In genomic region chr2:144460981-144461766, GRCh38 we compare ENCODE assay signal across 13 cellular contexts. TPM values are rescaled to one million over a fixed set of nuclear protein-coding genes. Genes with fewer than 3 reads are reported as not detected.
DNase-seq lines count a peak whose midpoint lies in the region; ATAC-seq and TF ChIP-seq lines count a peak whose summit lies in the region.
"Had no signal": no experiment of that assay in that cellular context is flagged by ENCODE, and none has a peak within 500 bp of the region (broad histone marks: within the 10 kb centered on the region; RNA-seq: fewer than 3 reads in every experiment).

No MANE protein-coding gene starts in this region.

- no peaks in the 10 kb centered on the region for H3K9me3 Mint-ChIP-seq in activated T-cell treated with anti-CD3 and anti-CD28 coated beads, Interleukin-2, amount 50 U/mL, for 24 hours
- no peaks in the 10 kb centered on the region for H3K9me3 Mint-ChIP-seq in activated T-cell treated with anti-CD3 and anti-CD28 coated beads, Interleukin-2, amount 50 U/mL, for 4 hours
- H3K9me3 Mint-ChIP-seq in endodermal cell (no peaks in the 10 kb centered on the region), mesothelial cell of epicardium (no peaks in the 10 kb centered on the region)
- no peaks in the 10 kb centered on the region for H3K9me3 Mint-ChIP-seq in stimulated activated naive B cell treated with anti-CD40 and anti-IgM and Interleukin-4, amounts not matched to agents 10 μg/mL and 1 μg/mL and 100 μg/mL, for 72 hours

- H3K9ac ChIP-seq in endodermal cell (ENCODE audit: extremely low read depth, low read length, poor library complexity, severe bottlenecking): no peak overlapping the region

- H3K27ac Mint-ChIP-seq in activated T-cell treated with anti-CD3 and anti-CD28 coated beads, Interleukin-2, amount 50 U/mL, for 24 hours: peak overlapping the region; percentile 46
- H3K27ac Mint-ChIP-seq in endodermal cell (no peak overlapping the region), mesothelial cell of epicardium (peak overlapping the region; percentile 52)
- no peak overlapping the region for H3K27ac Mint-ChIP-seq in stimulated activated naive B cell treated with anti-CD40 and anti-IgM and Interleukin-4, amounts not matched to agents 10 μg/mL and 1 μg/mL and 100 μg/mL, for 72 hours

- H3K27me3 ChIP-seq in endodermal cell (ENCODE audit: control insufficient read depth, insufficient read depth, low read length, poor library complexity, severe bottlenecking): peaks cover 42% of the 10 kb centered on the region
- H3K27me3 ChIP-seq in upper lobe of right lung: no peaks in the 10 kb centered on the region
- H3K27me3 ChIP-seq: vagina had no signal

- no peak overlapping the region for H3K4me3 ChIP-seq in endodermal cell (ENCODE audit: low read length)
- H3K4me3 ChIP-seq in upper lobe of right lung: no peak overlapping the region
- H3K4me3 ChIP-seq: vagina had no signal

- H3K27ac ChIP-seq in endodermal cell (ENCODE audit: low read depth, low read length): peak overlapping the region; percentile 89
- H3K27ac ChIP-seq in upper lobe of right lung: peak overlapping the region; percentile 26

- no peaks in the 10 kb centered on the region for H3K4me1 ChIP-seq in endodermal cell (ENCODE audit: control insufficient read depth, insufficient read depth, low read length)
- H3K4me1 ChIP-seq in upper lobe of right lung: peaks cover 44% of the 10 kb centered on the region

- WGBS in endodermal cell (ENCODE audit: insufficient coverage in 1 of 2, insufficient read length in 1 of 2), 2 experiments: 76 to 89% methylated on average over 9 to 13 of the region's 14 CpGs

- intact Hi-C loops in upper lobe of right lung (cut with DNase I): no loop called here

- peaks cover 2% of the 10 kb centered on the region for H3K27me3 Mint-ChIP-seq in activated T-cell treated with anti-CD3 and anti-CD28 coated beads, Interleukin-2, amount 50 U/mL, for 24 hours
- no peaks in the 10 kb centered on the region for H3K27me3 Mint-ChIP-seq in activated T-cell treated with anti-CD3 and anti-CD28 coated beads, Interleukin-2, amount 50 U/mL, for 4 hours (ENCODE audit: low read depth)
- H3K27me3 Mint-ChIP-seq in endodermal cell (ENCODE audit: insufficient read depth) (peaks cover 50% of the 10 kb centered on the region), mesothelial cell of epicardium (ENCODE audit: low read depth) (no peaks in the 10 kb centered on the region)
- H3K27me3 Mint-ChIP-seq in stimulated activated naive B cell treated with anti-CD40 and anti-IgM and Interleukin-4, amounts not matched to agents 10 μg/mL and 1 μg/mL and 100 μg/mL, for 72 hours: no peaks in the 10 kb centered on the region

- TF ChIP-seq CTCF in endodermal cell (conservative IDR thresholded peaks at IDR 0.05) (no peak), mesothelial cell of epicardium (IDR thresholded peaks at IDR 0.05; ENCODE audit: unreplicated experiment) (no peak), upper lobe of right lung (IDR thresholded peaks at IDR 0.05) (no peak)

- peaks cover 42% of the 10 kb centered on the region for H3K4me1 Mint-ChIP-seq in activated T-cell treated with anti-CD3 and anti-CD28 coated beads, Interleukin-2, amount 50 U/mL, for 24 hours (ENCODE audit: low read depth)
- H3K4me1 Mint-ChIP-seq in activated T-cell treated with anti-CD3 and anti-CD28 coated beads, Interleukin-2, amount 50 U/mL, for 4 hours (ENCODE audit: low read depth): peaks cover 37% of the 10 kb centered on the region
- H3K4me1 Mint-ChIP-seq in endodermal cell (peaks cover 2% of the 10 kb centered on the region), mesothelial cell of epicardium (peaks cover 56% of the 10 kb centered on the region)
- H3K4me1 Mint-ChIP-seq in stimulated activated naive B cell treated with anti-CD40 and anti-IgM and Interleukin-4, amounts not matched to agents 10 μg/mL and 1 μg/mL and 100 μg/mL, for 72 hours: peaks cover 36 to 66% of the 10 kb centered on the region in 2 donors

- no peaks in the 10 kb centered on the region for H3K36me3 Mint-ChIP-seq in activated T-cell treated with anti-CD3 and anti-CD28 coated beads, Interleukin-2, amount 50 U/mL, for 24 hours (ENCODE audit: low read depth)
- peaks cover 4% of the 10 kb centered on the region for H3K36me3 Mint-ChIP-seq in activated T-cell treated with anti-CD3 and anti-CD28 coated beads, Interleukin-2, amount 50 U/mL, for 4 hours (ENCODE audit: insufficient read depth)
- H3K36me3 Mint-ChIP-seq in endodermal cell (ENCODE audit: low read depth): no peaks in the 10 kb centered on the region
- H3K36me3 Mint-ChIP-seq in mesothelial cell of epicardium: peaks cover 6% of the 10 kb centered on the region
- H3K36me3 Mint-ChIP-seq in stimulated activated naive B cell treated with anti-CD40 and anti-IgM and Interleukin-4, amounts not matched to agents 10 μg/mL and 1 μg/mL and 100 μg/mL, for 72 hours: peaks cover 4 to 15% of the 10 kb centered on the region in 2 donors

- no peak for ATAC-seq in activated T-cell treated with anti-CD3 and anti-CD28 coated beads, Interleukin-2, amount 50 U/mL, for 4 hours
- peak; percentile 82 for ATAC-seq in upper lobe of right lung
- no peak for ATAC-seq in stimulated activated naive B cell treated with anti-CD40 and anti-IgM and Interleukin-4, amounts not matched to agents 10 μg/mL and 1 μg/mL and 100 μg/mL, for 72 hours (replicated peaks)
- ATAC-seq: HCT116, Panc1 had no signal

- DNase-seq in activated T-cell treated with anti-CD3 and anti-CD28 coated beads, Interleukin-2, amount 50 U/mL, for 24 hours: no peak
- DNase-seq in activated T-cell treated with anti-CD3 and anti-CD28 coated beads, Interleukin-2, amount 50 U/mL, for 4 hours: no peak
- DNase-seq in endodermal cell (no peak), mesothelial cell of epicardium (ENCODE audit: low spot score in 2 of 2, unreplicated experiment in 2 of 2) (no peak), upper lobe of right lung (no peak), SIG-M5 (lab: John Stamatoyannopoulos, UW) (no peak)
- no peak for DNase-seq in stimulated activated naive B cell treated with anti-CD40 and anti-IgM and Interleukin-4, amounts not matched to agents 10 μg/mL and 1 μg/mL and 100 μg/mL, for 72 hours
- DNase-seq in stimulated activated CD4-positive, alpha-beta T cell treated with anti-CD3 and anti-CD28 coated beads, Interleukin-4, amount 100 ng/mL, for 4 hours: no peak
- DNase-seq: ACHN, KBM-7 had no signal

- H3K36me3 ChIP-seq in endodermal cell (ENCODE audit: control insufficient read depth, insufficient read depth, low read length) (no peaks in the 10 kb centered on the region), upper lobe of right lung (no peaks in the 10 kb centered on the region)
- H3K36me3 ChIP-seq: vagina had no signal

- H3K9me3 ChIP-seq in endodermal cell (ENCODE audit: control insufficient read depth, low read length): no peaks in the 10 kb centered on the region
- H3K9me3 ChIP-seq in upper lobe of right lung: no peaks in the 10 kb centered on the region
- H3K9me3 ChIP-seq: vagina had no signal

- H3K4me3 Mint-ChIP-seq in activated T-cell treated with anti-CD3 and anti-CD28 coated beads, Interleukin-2, amount 50 U/mL, for 24 hours: no peak overlapping the region
- no peak overlapping the region for H3K4me3 Mint-ChIP-seq in activated T-cell treated with anti-CD3 and anti-CD28 coated beads, Interleukin-2, amount 50 U/mL, for 4 hours
- H3K4me3 Mint-ChIP-seq in endodermal cell (no peak overlapping the region), mesothelial cell of epicardium (no peak overlapping the region)
- H3K4me3 Mint-ChIP-seq in stimulated activated naive B cell treated with anti-CD40 and anti-IgM and Interleukin-4, amounts not matched to agents 10 μg/mL and 1 μg/mL and 100 μg/mL, for 72 hours: no peak overlapping the region

RNA-seq across cellular contexts. Expression of gene ZEB2, which starts 58.7 kb away (rescaled TPM):
- total RNA-seq in activated T-cell treated with anti-CD3 and anti-CD28 coated beads, Interleukin-2, amount 50 U/mL, for 4 hours: 10 to 100 TPM; 14.4 to 35.9 (median 25.1) TPM
- total RNA-seq in endodermal cell (under 1 TPM; 0.29 to 0.31 TPM), mesothelial cell of epicardium (105 to 111 TPM (median 110 TPM) in 3 replicates), upper lobe of right lung (178 TPM)
- 68.2 TPM for polyA plus RNA-seq in endodermal cell (2013, experiment 1 of 2)
- polyA plus RNA-seq in endodermal cell (2013, experiment 2 of 2): 65.4 TPM

Comparison
In these comparisons a context has a peak if more than half of its experiments do, and no peak if none do; other contexts are left out.
1. H3K27ac Mint-ChIP-seq: peak in activated T-cell treated with anti-CD3 and anti-CD28 coated beads, Interleukin-2, amount 50 U/mL, for 24 hours (single experiment) and mesothelial cell of epicardium (single experiment); none in endodermal cell (single experiment) and stimulated activated naive B cell treated with anti-CD40 and anti-IgM and Interleukin-4, amounts not matched to agents 10 μg/mL and 1 μg/mL and 100 μg/mL, for 72 hours (single experiment).
2. RNA of gene ZEB2, which starts 58.7 kb away (total RNA-seq): 178 TPM in upper lobe of right lung (single experiment), 105 to 111 TPM in mesothelial cell of epicardium and 14.4 to 35.9 TPM in activated T-cell treated with anti-CD3 and anti-CD28 coated beads, Interleukin-2, amount 50 U/mL, for 4 hours; 0.29 to 0.31 TPM in endodermal cell; every median in the first group is over 10 times any median in the second.